ENCODE assay signal across 7 cellular contexts in genomic region chr17:77772461-77772897, GRCh38.
A peak's percentile ranks its signal among the peaks of the same experiment; 100 is the strongest.
DNase-seq lines count a peak whose midpoint lies in the region; ATAC-seq and TF ChIP-seq lines count a peak whose summit lies in the region.

No MANE protein-coding gene starts in this region.

- intact Hi-C loops in OCI-LY7 (cut with micrococcal nuclease; ENCODE audit: unreplicated experiment): loop anchor here (1.0 to 2.0 kb wide), 3 partner anchors 186 to 242 kb away; partner anchors contain the start of gene TNRC6C
- intact Hi-C loops in gastrocnemius medialis (cut with DNase I; ENCODE audit: low total_unique reads): loop anchor here (2.0 kb wide), 1 partner anchor 240 kb away; no protein-coding TSS in a partner anchor

- no peak overlapping the region for H3K4me2 ChIP-seq in OCI-LY7 (ENCODE audit: low read length)

- H3K4me3 ChIP-seq in OCI-LY7 (ENCODE audit: low read depth, low read length, poor library complexity, severe bottlenecking) (no peak overlapping the region), gastrocnemius medialis (no peak overlapping the region)

- no peaks in the 10 kb centered on the region for H3K4me1 ChIP-seq in OCI-LY7 (ENCODE audit: insufficient read depth, low read length, poor library complexity, severe bottlenecking)
- no peaks in the 10 kb centered on the region for H3K4me1 ChIP-seq in gastrocnemius medialis

- no peak for TF ChIP-seq POLR2A in gastrocnemius medialis (IDR thresholded peaks at IDR 0.05)

- no peaks in the 10 kb centered on the region for H3K36me3 ChIP-seq in OCI-LY7 (ENCODE audit: insufficient read depth, low read length)
- no peaks in the 10 kb centered on the region for H3K36me3 ChIP-seq in gastrocnemius medialis

- no peaks in the 10 kb centered on the region for H3K9me3 ChIP-seq in OCI-LY7 (ENCODE audit: low read length)
- no peaks in the 10 kb centered on the region for H3K9me3 ChIP-seq in gastrocnemius medialis

- no peaks in the 10 kb centered on the region for H3K9me2 ChIP-seq in OCI-LY7 (ENCODE audit: insufficient read depth, low read length)

- no peaks in the 10 kb centered on the region for H3K27me3 ChIP-seq in gastrocnemius medialis

- TF ChIP-seq CTCF in GM20000 (IDR thresholded peaks at IDR 0.05; ENCODE audit: extremely low read depth, missing control alignments) (peak; percentile 81), OCI-LY7 (conservative IDR thresholded peaks at IDR 0.05; ENCODE audit: low read length) (peak; percentile 97), gastrocnemius medialis (IDR thresholded peaks at IDR 0.05 in 4 of 5, conservative IDR thresholded peaks at IDR 0.05 in 1 of 5) (peak; percentile 16 to 61 (median 42))

- POLR2A ChIA-PET in OCI-LY7 (lab: Charles Lee): interaction anchor here (1.5 kb wide), 1 partner anchor 9 kb away, joined by 4 read pairs; no protein-coding TSS in a partner anchor

- DNase-seq in GM20000 (ENCODE audit: low spot score) (peak; percentile 87), OCI-LY7 (ENCODE audit: low spot score) (peak; percentile 73), activated T-helper 1 cell treated with Interleukin-2 at 50 U/mL for 16 hours (ENCODE audit: low read depth) (peak; percentile 45), foreskin melanocyte (peak; percentile 28), gastrocnemius medialis (peak in 1 of 2 donors; percentile 20)

- CTCF ChIA-PET in OCI-LY7 (lab: Charles Lee; ENCODE audit: unreplicated experiment): interaction anchor here (0.7 kb wide), 1 partner anchor 416 kb away, joined by 3 read pairs; no protein-coding TSS in a partner anchor

- no TSS peak for BruUV-seq in OCI-LY7 (replicated peaks; lab: Mats Ljungman, UMichigan)

- ATAC-seq in gastrocnemius medialis (peak; percentile 47 to 55), GM18517 (IDR thresholded peaks at IDR 0.05; ENCODE audit: unreplicated experiment) (no peak), HG03108 (IDR thresholded peaks at IDR 0.05; ENCODE audit: unreplicated experiment) (no peak)

- no peaks in the 10 kb centered on the region for H3K79me2 ChIP-seq in OCI-LY7 (ENCODE audit: insufficient read depth, low read depth, low read length)

- H3K27ac ChIP-seq in OCI-LY7 (ENCODE audit: low read depth, low read length, poor library complexity, severe bottlenecking) (no peak overlapping the region), gastrocnemius medialis (no peak overlapping the region)

- H4K20me1 ChIP-seq in OCI-LY7 (ENCODE audit: insufficient read depth, low read length): no peaks in the 10 kb centered on the region

- H2AFZ ChIP-seq in OCI-LY7 (ENCODE audit: low read length): no peak overlapping the region

- in situ Hi-C loops in gastrocnemius medialis (cut with MboI; ENCODE audit: low sequenced_read_pairs in 4 of 4): loop anchor here in 1 of 4 donors (25.0 kb wide), 1 partner anchor 240 kb away; no protein-coding TSS in a partner anchor

Comparison
In these comparisons a context has a peak if more than half of its experiments do, and no peak if none do; other contexts are left out.
1. CTCF ChIP-seq: peak in every context shown above with its lines; median percentile 97 in OCI-LY7; 81 in GM20000; 42 in gastrocnemius medialis.
2. ATAC-seq: peak in gastrocnemius medialis (2 of 2); none in GM18517 (single experiment) and HG03108 (single experiment).